8 cellular contexts compared by ENCODE assay signal in the genomic region with DNA sequence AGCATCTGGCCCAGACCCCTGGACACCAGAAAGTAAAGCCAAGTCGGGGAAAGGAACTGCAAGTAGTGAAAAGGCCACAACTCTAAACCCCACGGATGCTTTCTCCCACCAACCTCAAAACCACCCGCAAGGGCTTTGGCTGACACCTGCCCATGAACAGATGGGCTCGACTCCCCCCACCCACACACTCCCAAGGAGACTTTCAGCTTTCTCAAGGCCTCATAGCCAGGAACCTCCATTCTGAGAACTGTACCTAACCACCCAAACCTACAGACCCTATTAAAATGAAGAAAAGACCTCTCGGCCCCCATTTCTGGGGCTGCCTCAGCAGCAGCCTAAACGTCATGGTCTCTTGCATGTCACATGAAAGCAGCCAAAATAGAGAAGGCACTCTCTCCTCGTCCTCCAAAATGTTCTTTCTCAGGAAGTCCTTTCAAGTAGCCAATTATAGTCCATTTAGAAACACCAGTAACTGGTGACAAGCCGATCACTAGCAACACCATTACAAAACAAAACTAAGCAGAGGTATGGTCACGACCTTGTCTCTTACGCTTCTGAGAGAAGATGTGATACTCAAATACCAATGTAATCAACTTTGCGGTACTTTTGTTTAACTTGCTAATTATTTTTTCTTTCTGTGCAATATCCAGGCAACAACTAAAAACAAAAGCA. TPM values are rescaled to one million over a fixed set of nuclear protein-coding genes. Genes with fewer than 3 reads are reported as not detected.
DNase-seq lines count a peak whose midpoint lies in the region; ATAC-seq, FAIRE-seq and TF ChIP-seq lines count a peak whose summit lies in the region.

No MANE protein-coding gene starts in this region.

- CTCF ChIA-PET in activated CD4-positive, alpha-beta T cell treated with anti-CD3 and anti-CD28 coated beads for 36 hours (lab: Charles Lee), result no interaction called here

- no peak overlapping the region for H4K5ac ChIP-seq in mesendoderm (ENCODE audit: low read length)

- peaks cover 59% of the 10 kb centered on the region for H3K4me1 ChIP-seq in astrocyte (ENCODE audit: insufficient read depth, low read length)
- H3K4me1 ChIP-seq in mesendoderm (ENCODE audit: control insufficient read depth, low read depth, low read length), result peaks cover 21% of the 10 kb centered on the region

- no peak overlapping the region for H3K27ac ChIP-seq in astrocyte (ENCODE audit: low read depth, low read length)
- H3K27ac ChIP-seq in mesendoderm (ENCODE audit: low read depth, low read length), result no peak overlapping the region

- no CpG with 5 or more reads among the region's 11 CpGs for WGBS in mesendoderm (ENCODE audit: extremely low coverage, insufficient coverage, low lambda C conversion rate)

- no peak overlapping the region for H2BK5ac ChIP-seq in mesendoderm (ENCODE audit: low read length)

- no peak overlapping the region for H2AK5ac ChIP-seq in mesendoderm (ENCODE audit: low read length)

- H3K79me1 ChIP-seq in mesendoderm (ENCODE audit: low read length), result peaks cover 21% of the 10 kb centered on the region

- no peak for DNase-seq in activated CD4-positive, alpha-beta T cell treated with anti-CD3 and anti-CD28 coated beads for 36 hours
- no peak for DNase-seq in activated CD4-positive, alpha-beta T cell treated with anti-CD3 and anti-CD28 coated beads for 1 hour
- DNase-seq in astrocyte (ENCODE audit: low read depth), result no peak
- peak; percentile 18 for DNase-seq in mesendoderm
- no peak for DNase-seq in NCI-H226
- no peak for DNase-seq in RCC 7860 (ENCODE audit: low spot score)
- DNase-seq in epidermal melanocyte (ENCODE audit: insufficient read length, low spot score), result no peak

- H3K9ac ChIP-seq in astrocyte (ENCODE audit: low read length) (no peak overlapping the region), mesendoderm (ENCODE audit: low read length) (no peak overlapping the region)

- FAIRE-seq in astrocyte (lab: Jason Lieb, UNC) (no peak), RCC 7860 (lab: Jason Lieb, UNC) (no peak)

- H3K36me3 ChIP-seq in astrocyte (ENCODE audit: insufficient read depth, low read length) (no peaks in the 10 kb centered on the region), mesendoderm (ENCODE audit: control insufficient read depth, insufficient read depth, low read length) (no peaks in the 10 kb centered on the region)

- H4K8ac ChIP-seq in mesendoderm (ENCODE audit: low read depth, low read length), result no peak overlapping the region

- H2BK15ac ChIP-seq in mesendoderm (replicated peaks; ENCODE audit: low read depth), result no peak overlapping the region

- ATAC-seq in activated CD4-positive, alpha-beta T cell treated with anti-CD3 and anti-CD28 coated beads for 36 hours, result no peak
- peak; percentile 27 for ATAC-seq in HG03175 (IDR thresholded peaks at IDR 0.05; ENCODE audit: unreplicated experiment)

- H3K9me3 Mint-ChIP-seq in activated CD4-positive, alpha-beta T cell treated with anti-CD3 and anti-CD28 coated beads for 36 hours (ENCODE audit: low read depth), result no peaks in the 10 kb centered on the region
- H3K9me3 Mint-ChIP-seq in astrocyte (ENCODE audit: unreplicated experiment), result no peaks in the 10 kb centered on the region

- TF ChIP-seq CTCF in astrocyte (IDR thresholded peaks at IDR 0.05; ENCODE audit: insufficient read depth, low read depth, low read length), result no peak

- peak overlapping the region; percentile 55 for H3K27ac Mint-ChIP-seq in activated CD4-positive, alpha-beta T cell treated with anti-CD3 and anti-CD28 coated beads for 36 hours
- H3K27ac Mint-ChIP-seq in astrocyte (ENCODE audit: unreplicated experiment), result no peak overlapping the region

- no peak overlapping the region for H3K18ac ChIP-seq in mesendoderm (ENCODE audit: low read length)

- H3K4me3 ChIP-seq in astrocyte (ENCODE audit: insufficient read depth, low read depth, low read length) (peak overlapping the region; percentile 83), mesendoderm (ENCODE audit: low read length) (no peak overlapping the region)

- no peaks in the 10 kb centered on the region for H3K27me3 ChIP-seq in astrocyte (ENCODE audit: insufficient read depth, low read length)
- no peaks in the 10 kb centered on the region for H3K27me3 ChIP-seq in mesendoderm (ENCODE audit: insufficient read depth, low read length, poor library complexity)

- H3K4me2 ChIP-seq in astrocyte (ENCODE audit: low read length) (peak overlapping the region; percentile 94), mesendoderm (ENCODE audit: low read length) (no peak overlapping the region)

- H3K56ac ChIP-seq in mesendoderm (ENCODE audit: low read length), result no peak overlapping the region

- H3K23ac ChIP-seq in mesendoderm (ENCODE audit: low read length), result no peak overlapping the region

- H3K4me1 Mint-ChIP-seq in activated CD4-positive, alpha-beta T cell treated with anti-CD3 and anti-CD28 coated beads for 36 hours, result peaks cover 76% of the 10 kb centered on the region
- H3K4me1 Mint-ChIP-seq in astrocyte (ENCODE audit: low read depth, unreplicated experiment), result peaks cover 51% of the 10 kb centered on the region

- peak overlapping the region; percentile 95 for H3K4me3 Mint-ChIP-seq in activated CD4-positive, alpha-beta T cell treated with anti-CD3 and anti-CD28 coated beads for 36 hours
- peak overlapping the region; percentile 78 for H3K4me3 Mint-ChIP-seq in astrocyte (ENCODE audit: unreplicated experiment)

- no peak overlapping the region for H2BK120ac ChIP-seq in mesendoderm (ENCODE audit: low read depth, low read length)

- no peaks in the 10 kb centered on the region for H3K27me3 Mint-ChIP-seq in activated CD4-positive, alpha-beta T cell treated with anti-CD3 and anti-CD28 coated beads for 36 hours
- H3K27me3 Mint-ChIP-seq in astrocyte (ENCODE audit: low read depth, unreplicated experiment), result no peaks in the 10 kb centered on the region

- POLR2A ChIA-PET in activated CD4-positive, alpha-beta T cell treated with anti-CD3 and anti-CD28 coated beads for 36 hours (lab: Charles Lee), result no interaction called here

- peaks cover 26% of the 10 kb centered on the region for H4K20me1 ChIP-seq in astrocyte (ENCODE audit: insufficient read depth, low read length)

- H2AFZ ChIP-seq in astrocyte (ENCODE audit: low read depth, low read length), result no peak overlapping the region

- peaks cover 13% of the 10 kb centered on the region for H3K36me3 Mint-ChIP-seq in activated CD4-positive, alpha-beta T cell treated with anti-CD3 and anti-CD28 coated beads for 36 hours (ENCODE audit: low read depth)
- H3K36me3 Mint-ChIP-seq in astrocyte (ENCODE audit: low read depth, unreplicated experiment), result no peaks in the 10 kb centered on the region

- peaks cover 73% of the 10 kb centered on the region for H3K79me2 ChIP-seq in astrocyte (ENCODE audit: insufficient read depth, low read length)
- peaks cover 18% of the 10 kb centered on the region for H3K79me2 ChIP-seq in mesendoderm (ENCODE audit: control insufficient read depth, insufficient read depth, low read length)

- no peak overlapping the region for H3K4ac ChIP-seq in mesendoderm (ENCODE audit: low read depth, low read length)

- no peaks in the 10 kb centered on the region for H3K9me3 ChIP-seq in astrocyte (ENCODE audit: insufficient read depth, low read depth, low read length)

- intact Hi-C loops in activated CD4-positive, alpha-beta T cell treated with anti-CD3 and anti-CD28 coated beads for 36 hours (cut with DNase I, micrococcal nuclease), result loop anchor here (10.0 kb wide), 3 partner anchors 609 to 1291 kb away; partner anchors contain the start of genes DNAI1 (in 1 of the 2), FAM219A (in 1 of the 2), RIGI (in 1 of the 2) and SMIM27 (in 1 of the 2)

RNA-seq across cellular contexts. Expression of gene B4GALT1, which starts 2.9 kb away (rescaled TPM):
- 10 to 100 TPM; 44.5 to 47.1 TPM for total RNA-seq in activated CD4-positive, alpha-beta T cell treated with anti-CD3 and anti-CD28 coated beads for 36 hours
- total RNA-seq in astrocyte, result 93.1 and 103 TPM in 2 replicates
- polyA plus RNA-seq in mesendoderm (2013, experiment 1 of 2), result 16.0 TPM
- polyA plus RNA-seq in mesendoderm (2013, experiment 2 of 2), result 15.4 TPM
